18 cellular contexts compared by ENCODE assay signal in the genomic region with DNA sequence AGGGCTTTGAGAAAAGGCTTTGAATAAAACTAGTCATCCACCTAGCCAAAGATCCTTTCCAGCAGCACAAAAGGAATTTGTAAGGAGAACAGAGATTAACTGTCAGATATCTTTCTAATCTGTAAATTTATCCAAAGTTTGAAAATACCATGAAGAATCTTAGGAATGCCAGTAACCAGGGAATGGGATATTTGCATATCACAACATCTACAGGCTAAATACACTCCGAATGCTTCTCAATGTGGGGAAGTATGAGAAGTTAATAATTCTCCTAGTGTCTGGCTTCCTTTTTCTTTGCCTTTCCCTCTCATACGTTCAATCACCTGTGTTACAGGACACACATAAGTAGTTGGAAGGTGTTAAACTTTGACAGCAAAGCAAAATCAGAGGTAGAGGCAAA. TPM values are rescaled to one million over a fixed set of nuclear protein-coding genes. Genes with fewer than 3 reads are reported as not detected.
DNase-seq lines count a peak whose midpoint lies in the region; TF ChIP-seq lines count a peak whose summit lies in the region.
"Had no signal": no experiment of that assay in that cellular context is flagged by ENCODE, and none has a peak within 500 bp of the region (broad histone marks: within the 10 kb centered on the region; RNA-seq: fewer than 3 reads in every experiment).

No MANE protein-coding gene starts in this region.

- no peak overlapping the region for H3K4me2 ChIP-seq in Karpas-422 (ENCODE audit: low read depth, low read length, poor library complexity, severe bottlenecking)
- H3K4me2 ChIP-seq: KMS-11 had no signal

- TF ChIP-seq CTCF in osteocyte (IDR thresholded peaks at IDR 0.05) (no peak), GM20000 (IDR thresholded peaks at IDR 0.05; ENCODE audit: extremely low read depth, missing control alignments) (no peak)

- peak; percentile 77 for DNase-seq in COLO829 (ENCODE audit: low spot score)
- DNase-seq in SJSA1 (ENCODE audit: low read depth in 1 of 2, low spot score in 2 of 2): peak in 1 of 2 experiments; percentile 31
- DNase-seq in glomerular visceral epithelial cell (ENCODE audit: extremely low spot score): peak; percentile 55
- no peak for DNase-seq in osteocyte (ENCODE audit: extremely low spot score, unreplicated experiment)
- no peak for DNase-seq in Karpas-422
- no peak for DNase-seq in GM20000 (ENCODE audit: low spot score)
- no peak for DNase-seq in SIG-M5 (lab: John Stamatoyannopoulos, UW)
- DNase-seq in HuH-7.5 (ENCODE audit: low spot score): no peak
- DNase-seq: activated CD4-positive, alpha-beta T cell treated with anti-CD3 and anti-CD28 coated beads for 4 hours; activated naive CD8-positive, alpha-beta T cell treated with anti-CD3 and anti-CD28 coated beads, Interleukin-2, amount 10 ng/mL, durations not matched to agents 7 days and 5 days; DMS 273 treated with DMSO at 0.1 percent for 48 hours; heart left ventricle; left ventricle myocardium superior; NCI-H1436 treated with DMSO at 0.1 percent for 48 hours; RPMI8226; small intestine had no signal

- peaks cover 25% of the 10 kb centered on the region for H3K4me1 ChIP-seq in SJSA1 (replicated peaks)
- no peaks in the 10 kb centered on the region for H3K4me1 ChIP-seq in Karpas-422 (ENCODE audit: low read length)

- H3K9ac ChIP-seq in Karpas-422 (ENCODE audit: low read length): no peak overlapping the region
- H3K9ac ChIP-seq: KMS-11 had no signal

- H4K20me1 ChIP-seq in Karpas-422 (ENCODE audit: insufficient read depth, low read depth, low read length): no peaks in the 10 kb centered on the region

- no peaks in the 10 kb centered on the region for H3K9me2 ChIP-seq in Karpas-422 (replicated peaks; ENCODE audit: insufficient read depth, low read length)

- H3K27ac ChIP-seq in SJSA1 (peak overlapping the region; percentile 68), Karpas-422 (ENCODE audit: low read length) (no peak overlapping the region)
- H3K27ac ChIP-seq: KMS-11 had no signal

- H3K4me3 ChIP-seq in SJSA1 (no peak overlapping the region), Karpas-422 (ENCODE audit: low read length) (no peak overlapping the region)
- H3K4me3 ChIP-seq: heart left ventricle had no signal

- H3K9me3 ChIP-seq in SJSA1 (replicated peaks): no peaks in the 10 kb centered on the region
- no peaks in the 10 kb centered on the region for H3K9me3 ChIP-seq in Karpas-422 (ENCODE audit: low read length)
- H3K9me3 ChIP-seq: heart left ventricle had no signal

- peak overlapping the region; percentile 77 for H3K27ac Mint-ChIP-seq in osteocyte (ENCODE audit: unreplicated experiment)
- H3K27ac Mint-ChIP-seq: activated naive CD8-positive, alpha-beta T cell treated with anti-CD3 and anti-CD28 coated beads, Interleukin-2, amount 10 ng/mL, durations not matched to agents 7 days and 5 days; T-helper 2 cell treated with Interferon-gamma antibody and Interleukin-4, amounts not matched to agents 5 μg/mL and 100 μg/mL, for 36 hours had no signal

- peaks cover 66% of the 10 kb centered on the region for H3K36me3 ChIP-seq in SJSA1
- peaks cover 51% of the 10 kb centered on the region; the same call in 1 of the 2 replicates for H3K36me3 ChIP-seq in Karpas-422 (ENCODE audit: insufficient read depth, low read length)

- no peaks in the 10 kb centered on the region for H3K9me3 Mint-ChIP-seq in osteocyte (ENCODE audit: unreplicated experiment)
- H3K9me3 Mint-ChIP-seq: activated naive CD8-positive, alpha-beta T cell treated with anti-CD3 and anti-CD28 coated beads, Interleukin-2, amount 10 ng/mL, durations not matched to agents 7 days and 5 days; T-helper 2 cell treated with Interferon-gamma antibody and Interleukin-4, amounts not matched to agents 5 μg/mL and 100 μg/mL, for 36 hours had no signal

- no peaks in the 10 kb centered on the region for H3K27me3 Mint-ChIP-seq in osteocyte (ENCODE audit: unreplicated experiment)
- H3K27me3 Mint-ChIP-seq: activated naive CD8-positive, alpha-beta T cell treated with anti-CD3 and anti-CD28 coated beads, Interleukin-2, amount 10 ng/mL, durations not matched to agents 7 days and 5 days had no signal

- no peak overlapping the region for H3K4me3 Mint-ChIP-seq in osteocyte (ENCODE audit: unreplicated experiment)
- H3K4me3 Mint-ChIP-seq: activated naive CD8-positive, alpha-beta T cell treated with anti-CD3 and anti-CD28 coated beads, Interleukin-2, amount 10 ng/mL, durations not matched to agents 7 days and 5 days; T-helper 2 cell treated with Interferon-gamma antibody and Interleukin-4, amounts not matched to agents 5 μg/mL and 100 μg/mL, for 36 hours had no signal

- H3K4me1 Mint-ChIP-seq in osteocyte (ENCODE audit: unreplicated experiment): peaks cover 44% of the 10 kb centered on the region

- H2AFZ ChIP-seq in Karpas-422 (ENCODE audit: low read length): no peak overlapping the region

- no peaks in the 10 kb centered on the region for H3K27me3 ChIP-seq in SJSA1 (replicated peaks)
- H3K27me3 ChIP-seq in Karpas-422 (ENCODE audit: low read length): no peaks in the 10 kb centered on the region
- H3K27me3 ChIP-seq: heart left ventricle had no signal

- H3K36me3 Mint-ChIP-seq in osteocyte (ENCODE audit: unreplicated experiment): peaks cover 46% of the 10 kb centered on the region

- H3K79me2 ChIP-seq in Karpas-422 (ENCODE audit: low read length): peaks cover 6% of the 10 kb centered on the region

RNA-seq across cellular contexts. Expression of a gene that starts 7.8 kb away (rescaled TPM):
- total RNA-seq in SJSA1 (2014; rRNA removed; shearing (Covaris generic)): 81.9 and 109 TPM in 2 replicates
- 83.8 and 89.4 TPM in 2 replicates for total RNA-seq in osteocyte
- 39.8 and 47.3 TPM in 2 replicates for total RNA-seq in Karpas-422 (2014; rRNA removed; shearing (Covaris generic); ENCODE audit: low replicate concordance)

RNA-seq across cellular contexts. Expression of a gene that starts 7.9 kb away (rescaled TPM):
- 14.8 and 18.8 TPM in 2 replicates for total RNA-seq in SJSA1 (2014; rRNA removed; shearing (Covaris generic))
- 26.3 and 27.2 TPM in 2 replicates for total RNA-seq in osteocyte
- 10.7 and 78.7 TPM in 2 replicates for total RNA-seq in Karpas-422 (2014; rRNA removed; shearing (Covaris generic); ENCODE audit: low replicate concordance)

Comparison
In these comparisons a context has a peak if more than half of its experiments do, and no peak if none do; other contexts are left out.
1. DNase-seq: peak in COLO829 (single experiment) and glomerular visceral epithelial cell (single experiment); none in osteocyte (single experiment), Karpas-422 (single experiment), GM20000 (single experiment), SIG-M5 (single experiment) and HuH-7.5 (single experiment).